In genomic region chr4:92599044-92599443, GRCh38 we compare ENCODE assay signal across 16 cellular contexts.
"Had no signal": no experiment of that assay in that cellular context is flagged by ENCODE, and none has a peak within 500 bp of the region (broad histone marks: within the 10 kb centered on the region; RNA-seq: fewer than 3 reads in every experiment).

No MANE protein-coding gene starts in this region.

- H3K27me3 ChIP-seq: neural progenitor cell, ovary, stomach, thyroid gland had no signal

- H3K4me3 ChIP-seq: coronary artery, neural progenitor cell, ovary, stomach, thyroid gland had no signal

- H3K36me3 ChIP-seq: neural progenitor cell, ovary, stomach, thyroid gland had no signal

- FAIRE-seq: urothelium cell line had no signal

- ATAC-seq: activated T-cell treated with anti-CD3 and anti-CD28 coated beads, Interleukin-2, amount 50 U/mL, for 72 hours had no signal

- DNase-seq: activated CD4-positive, alpha-beta memory T cell treated with anti-CD3 and anti-CD28 coated beads, Interleukin-2, amount 10 ng/mL, durations not matched to agents 7 days and 5 days; activated gamma-delta T cell treated with Interleukin-2 at 50 U/mL for 16 hours; activated naive CD8-positive, alpha-beta T cell treated with anti-CD3 and anti-CD28 coated beads for 36 hours; activated T-cell treated with anti-CD3 and anti-CD28 coated beads, Interleukin-2, amount 50 U/mL, for 72 hours; aorta; effector CD4-positive, alpha-beta T cell; hypothalamus; midbrain; ovary; stimulated activated CD4-positive, alpha-beta T cell treated with anti-CD3 and anti-CD28 coated beads, Interleukin-4, amount 100 ng/mL, for 24 hours; stomach; T-helper 9 cell; thyroid gland had no signal
